In the genomic region with DNA sequence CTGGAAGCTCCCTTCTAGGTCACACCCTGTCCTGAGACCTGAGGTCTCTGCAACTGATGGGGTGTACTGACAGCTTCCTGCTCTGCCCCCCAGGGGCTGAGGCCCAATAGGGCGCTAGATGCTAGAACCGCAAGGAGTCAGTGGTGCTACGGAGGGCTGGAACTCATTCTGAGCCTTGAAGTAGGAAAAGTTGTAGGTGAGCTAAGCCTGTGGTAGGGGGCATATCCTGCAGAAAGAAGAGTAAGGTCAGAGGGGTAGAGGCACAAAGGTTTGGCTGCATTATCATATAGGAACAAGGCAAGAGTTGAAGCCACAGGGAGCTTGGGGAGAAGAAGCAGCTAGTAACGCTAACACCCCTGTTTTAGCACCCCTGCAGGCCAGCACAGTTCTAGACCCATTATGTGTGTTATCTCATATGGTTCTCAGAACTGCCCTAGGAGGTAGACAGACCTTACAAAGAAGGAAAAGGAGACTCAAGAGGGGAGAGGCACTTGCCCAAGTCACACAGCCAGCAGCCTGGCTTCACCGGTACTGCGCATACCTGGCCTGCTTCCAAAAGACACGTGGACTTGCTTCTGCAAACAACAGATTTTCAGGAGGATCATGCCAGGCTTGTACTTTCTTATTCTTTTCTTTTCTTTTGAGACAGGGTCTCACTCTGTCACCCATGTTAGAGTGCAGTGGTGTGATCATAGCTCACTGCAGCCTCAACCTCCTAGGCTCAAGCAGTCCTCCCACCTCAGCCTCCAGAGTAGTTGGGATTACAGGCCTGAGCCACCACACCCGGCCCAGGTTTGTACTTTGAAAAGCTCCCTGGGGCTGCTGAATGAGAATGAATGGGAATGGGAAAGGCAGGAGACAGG, we compare ENCODE assay signal across 1 cellular context.
TF ChIP-seq lines count a peak whose summit lies in the region.

No MANE protein-coding gene starts in this region.

TF ChIP-seq in GM23338, 12 proteins besides CTCF, POLR2A, EP300 and RAD21 (continued from another document):
- TF ChIP-seq, protein P1, sequence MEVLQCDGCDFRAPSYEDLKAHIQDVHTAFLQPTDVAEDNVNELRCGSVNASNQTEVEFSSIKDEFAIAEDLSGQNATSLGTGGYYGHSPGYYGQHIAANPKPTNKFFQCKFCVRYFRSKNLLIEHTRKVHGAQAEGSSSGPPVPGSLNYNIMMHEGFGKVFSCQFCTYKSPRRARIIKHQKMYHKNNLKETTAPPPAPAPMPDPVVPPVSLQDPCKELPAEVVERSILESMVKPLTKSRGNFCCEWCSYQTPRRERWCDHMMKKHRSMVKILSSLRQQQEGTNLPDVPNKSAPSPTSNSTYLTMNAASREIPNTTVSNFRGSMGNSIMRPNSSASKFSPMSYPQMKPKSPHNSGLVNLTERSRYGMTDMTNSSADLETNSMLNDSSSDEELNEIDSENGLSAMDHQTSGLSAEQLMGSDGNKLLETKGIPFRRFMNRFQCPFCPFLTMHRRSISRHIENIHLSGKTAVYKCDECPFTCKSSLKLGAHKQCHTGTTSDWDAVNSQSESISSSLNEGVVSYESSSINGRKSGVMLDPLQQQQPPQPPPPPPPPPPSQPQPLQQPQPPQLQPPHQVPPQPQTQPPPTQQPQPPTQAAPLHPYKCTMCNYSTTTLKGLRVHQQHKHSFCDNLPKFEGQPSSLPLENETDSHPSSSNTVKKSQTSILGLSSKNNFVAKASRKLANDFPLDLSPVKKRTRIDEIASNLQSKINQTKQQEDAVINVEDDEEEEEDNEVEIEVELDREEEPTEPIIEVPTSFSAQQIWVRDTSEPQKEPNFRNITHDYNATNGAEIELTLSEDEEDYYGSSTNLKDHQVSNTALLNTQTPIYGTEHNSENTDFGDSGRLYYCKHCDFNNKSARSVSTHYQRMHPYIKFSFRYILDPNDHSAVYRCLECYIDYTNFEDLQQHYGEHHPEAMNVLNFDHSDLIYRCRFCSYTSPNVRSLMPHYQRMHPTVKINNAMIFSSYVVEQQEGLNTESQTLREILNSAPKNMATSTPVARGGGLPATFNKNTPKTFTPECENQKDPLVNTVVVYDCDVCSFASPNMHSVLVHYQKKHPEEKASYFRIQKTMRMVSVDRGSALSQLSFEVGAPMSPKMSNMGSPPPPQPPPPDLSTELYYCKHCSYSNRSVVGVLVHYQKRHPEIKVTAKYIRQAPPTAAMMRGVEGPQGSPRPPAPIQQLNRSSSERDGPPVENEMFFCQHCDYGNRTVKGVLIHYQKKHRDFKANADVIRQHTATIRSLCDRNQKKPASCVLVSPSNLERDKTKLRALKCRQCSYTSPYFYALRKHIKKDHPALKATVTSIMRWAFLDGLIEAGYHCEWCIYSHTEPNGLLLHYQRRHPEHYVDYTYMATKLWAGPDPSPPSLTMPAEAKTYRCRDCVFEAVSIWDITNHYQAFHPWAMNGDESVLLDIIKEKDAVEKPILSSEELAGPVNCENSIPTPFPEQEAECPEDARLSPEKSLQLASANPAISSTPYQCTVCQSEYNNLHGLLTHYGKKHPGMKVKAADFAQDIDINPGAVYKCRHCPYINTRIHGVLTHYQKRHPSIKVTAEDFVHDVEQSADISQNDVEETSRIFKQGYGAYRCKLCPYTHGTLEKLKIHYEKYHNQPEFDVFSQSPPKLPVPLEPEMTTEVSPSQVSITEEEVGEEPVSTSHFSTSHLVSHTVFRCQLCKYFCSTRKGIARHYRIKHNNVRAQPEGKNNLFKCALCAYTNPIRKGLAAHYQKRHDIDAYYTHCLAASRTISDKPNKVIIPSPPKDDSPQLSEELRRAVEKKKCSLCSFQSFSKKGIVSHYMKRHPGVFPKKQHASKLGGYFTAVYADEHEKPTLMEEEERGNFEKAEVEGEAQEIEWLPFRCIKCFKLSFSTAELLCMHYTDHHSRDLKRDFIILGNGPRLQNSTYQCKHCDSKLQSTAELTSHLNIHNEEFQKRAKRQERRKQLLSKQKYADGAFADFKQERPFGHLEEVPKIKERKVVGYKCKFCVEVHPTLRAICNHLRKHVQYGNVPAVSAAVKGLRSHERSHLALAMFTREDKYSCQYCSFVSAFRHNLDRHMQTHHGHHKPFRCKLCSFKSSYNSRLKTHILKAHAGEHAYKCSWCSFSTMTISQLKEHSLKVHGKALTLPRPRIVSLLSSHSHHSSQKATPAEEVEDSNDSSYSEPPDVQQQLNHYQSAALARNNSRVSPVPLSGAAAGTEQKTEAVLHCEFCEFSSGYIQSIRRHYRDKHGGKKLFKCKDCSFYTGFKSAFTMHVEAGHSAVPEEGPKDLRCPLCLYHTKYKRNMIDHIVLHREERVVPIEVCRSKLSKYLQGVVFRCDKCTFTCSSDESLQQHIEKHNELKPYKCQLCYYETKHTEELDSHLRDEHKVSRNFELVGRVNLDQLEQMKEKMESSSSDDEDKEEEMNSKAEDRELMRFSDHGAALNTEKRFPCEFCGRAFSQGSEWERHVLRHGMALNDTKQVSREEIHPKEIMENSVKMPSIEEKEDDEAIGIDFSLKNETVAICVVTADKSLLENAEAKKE (CRISPR knock-in tag; IDR thresholded peaks at IDR 0.05) = no peak
- no peak for TF ChIP-seq CREB1 (CRISPR knock-in tag; IDR thresholded peaks at IDR 0.05; ENCODE audit: low read depth)
- TF ChIP-seq ZNF331 (CRISPR knock-in tag; IDR thresholded peaks at IDR 0.05; ENCODE audit: low read depth) = no peak
- TF ChIP-seq EZH2phosphoT487 (IDR thresholded peaks at IDR 0.05; ENCODE audit: unreplicated experiment) = no peak
- TF ChIP-seq, protein P2, sequence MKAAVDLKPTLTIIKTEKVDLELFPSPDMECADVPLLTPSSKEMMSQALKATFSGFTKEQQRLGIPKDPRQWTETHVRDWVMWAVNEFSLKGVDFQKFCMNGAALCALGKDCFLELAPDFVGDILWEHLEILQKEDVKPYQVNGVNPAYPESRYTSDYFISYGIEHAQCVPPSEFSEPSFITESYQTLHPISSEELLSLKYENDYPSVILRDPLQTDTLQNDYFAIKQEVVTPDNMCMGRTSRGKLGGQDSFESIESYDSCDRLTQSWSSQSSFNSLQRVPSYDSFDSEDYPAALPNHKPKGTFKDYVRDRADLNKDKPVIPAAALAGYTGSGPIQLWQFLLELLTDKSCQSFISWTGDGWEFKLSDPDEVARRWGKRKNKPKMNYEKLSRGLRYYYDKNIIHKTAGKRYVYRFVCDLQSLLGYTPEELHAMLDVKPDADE (IDR thresholded peaks at IDR 0.05) = no peak
- no peak for TF ChIP-seq EZH2 (IDR thresholded peaks at IDR 0.05; ENCODE audit: low read depth, unreplicated experiment)
- no peak for TF ChIP-seq STAT1 (IDR thresholded peaks at IDR 0.05; ENCODE audit: unreplicated experiment)
- TF ChIP-seq JUNB (IDR thresholded peaks at IDR 0.05; ENCODE audit: unreplicated experiment) = no peak
- no peak for TF ChIP-seq POLR2AphosphoS5 (IDR thresholded peaks at IDR 0.05; ENCODE audit: low read depth)
